8 cellular contexts compared by ENCODE assay signal in the genomic region with DNA sequence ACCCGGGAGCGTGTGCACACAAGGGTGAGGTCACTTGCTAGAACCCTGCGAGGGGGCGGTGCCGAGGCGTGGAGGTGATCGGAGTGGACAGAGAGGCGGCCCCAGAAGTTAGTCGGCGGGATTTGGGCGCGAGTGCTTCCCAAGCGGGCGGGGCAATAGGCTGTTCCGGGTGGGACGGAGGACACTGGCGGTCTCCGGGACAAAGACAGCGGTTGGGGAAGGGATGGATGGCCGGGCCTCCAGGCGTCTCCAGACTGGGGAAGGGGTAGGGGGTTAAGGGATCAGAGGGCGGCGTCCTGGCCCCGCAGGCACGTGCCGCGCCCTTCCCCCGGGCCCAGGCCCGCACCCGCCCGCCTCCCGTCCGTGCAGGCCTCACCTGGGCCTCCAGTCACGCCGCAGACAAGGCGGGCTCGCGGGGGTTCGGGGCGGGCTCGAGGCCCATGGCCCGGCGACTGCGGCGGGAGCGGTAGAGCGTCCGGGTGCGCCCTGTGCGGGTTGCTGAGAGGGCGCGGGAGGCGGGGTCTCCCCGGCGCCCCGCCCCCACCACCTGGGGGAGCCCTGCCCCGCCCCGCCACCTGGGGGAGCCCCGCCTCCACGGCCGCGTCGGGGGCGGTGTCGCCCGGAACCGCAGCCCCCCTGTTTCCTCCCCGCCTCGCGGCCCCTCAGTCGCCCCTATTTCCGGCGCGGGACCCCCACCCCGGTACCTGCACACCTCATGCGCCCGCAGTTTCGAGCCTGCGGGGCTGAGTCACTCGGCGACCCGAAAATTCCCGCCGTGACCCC. TPM values are rescaled to one million over a fixed set of nuclear protein-coding genes. Genes with fewer than 3 reads are reported as not detected.
DNase-seq lines count a peak whose midpoint lies in the region; ATAC-seq and TF ChIP-seq lines count a peak whose summit lies in the region.

A gene (minus strand): TSS at position 505 of the 783 bp plus-strand sequence. CDS start 945 bp downstream, outside the sequence.

- no peak within 1 kb of the TSS for H4K8ac ChIP-seq in H9 (replicated peaks; ENCODE audit: insufficient read length, low read depth, low read length)

- no peak within 1 kb of the TSS for H3T11ph ChIP-seq in H9 (ENCODE audit: low read length)

- no CpG with 5 or more reads among the region's 84 CpGs for WGBS in H9 (ENCODE audit: extremely low coverage, insufficient read length, low lambda C conversion rate)
- 2 to 3% (median 2%) methylated on average over 40 to 84 of the region's 84 CpGs for WGBS in psoas muscle, 3 donors

- peak within 1 kb of the TSS; percentile 32 to 39 for H3K4me3 ChIP-seq in foreskin fibroblast (ENCODE audit: low read depth in 1 of 2, low read length in 2 of 2)
- H3K4me3 ChIP-seq in psoas muscle: peak within 1 kb of the TSS; percentile 59

- H3K56ac ChIP-seq in H9 (ENCODE audit: insufficient read length, low read depth, low read length): no peak within 1 kb of the TSS

- peak within 1 kb of the TSS; percentile 68 for H3K4me2 ChIP-seq in H9 (ENCODE audit: insufficient read depth, insufficient read length, low read length)

- H2AK5ac ChIP-seq in H9 (ENCODE audit: insufficient read length, low read length): no peak within 1 kb of the TSS

- no peak within 1 kb of the TSS for H2BK12ac ChIP-seq in H9 (ENCODE audit: insufficient read length, low read depth, low read length)

- no peaks in the 10 kb centered on the region for H3K9me3 Mint-ChIP-seq in H9

- no peak within 1 kb of the TSS; the same call in 1 of the 2 replicates for H3K4ac ChIP-seq in H9 (ENCODE audit: low read depth, low read length)

- no peak within 1 kb of the TSS for H2BK5ac ChIP-seq in H9 (ENCODE audit: insufficient read length, low read length)

- H3K4me1 Mint-ChIP-seq in H9: peaks cover 16 to 20% of the 10 kb centered on the region in 2 experiments

- H2BK20ac ChIP-seq in H9 (ENCODE audit: low read depth, low read length, poor library complexity, severe bottlenecking): no peak within 1 kb of the TSS

- H3K27ac ChIP-seq in H9 (ENCODE audit: insufficient read length, low read depth, low read length) (no peak within 1 kb of the TSS), psoas muscle (no peak within 1 kb of the TSS)

- H3K14ac ChIP-seq in H9 (ENCODE audit: insufficient read depth, low read length): peak within 1 kb of the TSS; percentile 83; the same call in 1 of the 2 replicates

- H3K18ac ChIP-seq in H9 (ENCODE audit: insufficient read length, low read depth, low read length): peak within 1 kb of the TSS; percentile 91

- peaks cover 18 to 36% (median 34%) of the 10 kb centered on the region in 3 experiments; a peak in 6 of 7 replicates for H3K36me3 Mint-ChIP-seq in H9 (ENCODE audit: insufficient read depth in 1 of 3, low read depth in 3 of 3)

- no peak within 1 kb of the TSS for H4K5ac ChIP-seq in H9 (ENCODE audit: insufficient read length, low read depth, low read length)

- H4K20me1 ChIP-seq in H9 (ENCODE audit: control insufficient read depth, insufficient read depth, insufficient read length): peaks cover 2% of the 10 kb centered on the region

- no peak within 1 kb of the TSS for H2BK15ac ChIP-seq in H9 (ENCODE audit: low read depth, low read length)

- H2AFZ ChIP-seq in H9 (ENCODE audit: low read length): no peak within 1 kb of the TSS

- peak within 1 kb of the TSS; percentile 52 for H2BK120ac ChIP-seq in H9 (ENCODE audit: low read depth, low read length, poor library complexity, severe bottlenecking)

- TF ChIP-seq CTCF in H9 (conservative IDR thresholded peaks at IDR 0.05) (no peak; the same call in 2 of the 3 replicates), foreskin fibroblast (IDR thresholded peaks at IDR 0.05; ENCODE audit: low read depth, low read length) (no peak), psoas muscle (IDR thresholded peaks at IDR 0.05) (no peak)

- intact Hi-C loops in psoas muscle (cut with DNase I): no loop called here

- peak within 1 kb of the TSS; percentile 87 to 98 for H3K4me3 Mint-ChIP-seq in H9

- no peak within 1 kb of the TSS for H4K91ac ChIP-seq in H9 (ENCODE audit: insufficient read length, low read depth, low read length)

- no peaks in the 10 kb centered on the region for H3K79me1 ChIP-seq in H9 (ENCODE audit: insufficient read depth, low read depth, low read length, poor library complexity, severe bottlenecking)

- H3K4me1 ChIP-seq in H9 (ENCODE audit: insufficient read depth, low read length) (peaks cover 3% of the 10 kb centered on the region; the same call in 1 of the 2 replicates), psoas muscle (no peaks in the 10 kb centered on the region)

- H3K9me3 ChIP-seq in H9 (ENCODE audit: control insufficient read depth, low read depth, low read length) (no peaks in the 10 kb centered on the region), psoas muscle (no peaks in the 10 kb centered on the region)

- H3K79me2 ChIP-seq in H9 (ENCODE audit: insufficient read depth, low read length): peaks cover 2% of the 10 kb centered on the region; the same call in 1 of the 2 replicates

- peak within 1 kb of the TSS; percentile 96 to 97 (median 96) for H3K27ac Mint-ChIP-seq in H9

- H3K27me3 ChIP-seq in H9 (ENCODE audit: insufficient read depth, low read length) (no peaks in the 10 kb centered on the region), psoas muscle (ENCODE audit: insufficient read depth in 3 of 3, low read length in 2 of 3) (peaks cover 0 to 27% (median 0%) of the 10 kb centered on the region in 3 donors)

- ATAC-seq in psoas muscle (peak in 2 of 4 donors; percentile 23 to 27), GM18858 (IDR thresholded peaks at IDR 0.05; ENCODE audit: unreplicated experiment) (no peak)

- DNase-seq in ELF-1 (ENCODE audit: low read depth, low spot score) (peak; percentile 66), H9 (peak; percentile 78), NCI-H510A treated with DMSO at 0.1 percent for 48 hours (lab: John Stamatoyannopoulos, UW) (peak; percentile 72), foreskin fibroblast (peak in 1 of 2 donors; percentile 57), psoas muscle (peak in 1 of 2 donors; percentile 56), NCI-H187 treated with DMSO at 0.1 percent for 48 hours (lab: John Stamatoyannopoulos, UW) (no peak)
- DNase-seq in activated T-cell treated with anti-CD3 and anti-CD28 coated beads, Interleukin-2, amount 50 U/mL, for 48 hours: peak; percentile 71 to 78

- H3K9ac ChIP-seq in H9 (ENCODE audit: extremely low read depth, insufficient read length, low read length): peak within 1 kb of the TSS; percentile 32

- H3K36me3 ChIP-seq in psoas muscle (ENCODE audit: insufficient read depth in 1 of 2, low read depth in 1 of 2): no peaks in the 10 kb centered on the region

- no peak within 1 kb of the TSS for H3K23ac ChIP-seq in H9 (ENCODE audit: insufficient read length, low read depth, low read length)

- H3K27me3 Mint-ChIP-seq in H9 (ENCODE audit: low read depth): peaks cover 3% of the 10 kb centered on the region; the same call in 1 of the 2 replicates

- H3K23me2 ChIP-seq in H9 (ENCODE audit: insufficient read length, low read depth, low read length, poor library complexity, severe bottlenecking): peaks cover 10% of the 10 kb centered on the region

RNA-seq across cellular contexts. Expression of the gene that starts here (rescaled TPM):
- 49.5 and 51.8 TPM in 2 replicates for total RNA-seq in H9 (2021)
- 1 to 10 TPM in 1 of 4 donors, under 1 TPM in 3; 0.42 to 1.5 (median 0.55) TPM for total RNA-seq in psoas muscle
- polyA plus RNA-seq in psoas muscle: under 1 TPM; 0.08 to 0.38 (median 0.27) TPM

Comparison
In these comparisons a context has a peak if more than half of its experiments do, and no peak if none do; other contexts are left out.
1. RNA of the gene that starts here (total RNA-seq): 49.5 to 51.8 TPM in H9; 0.42 to 1.5 TPM in psoas muscle; every median in the first group is over 10 times any median in the second.